Comparison of ENCODE assay signal across 18 cellular contexts in the genomic region with DNA sequence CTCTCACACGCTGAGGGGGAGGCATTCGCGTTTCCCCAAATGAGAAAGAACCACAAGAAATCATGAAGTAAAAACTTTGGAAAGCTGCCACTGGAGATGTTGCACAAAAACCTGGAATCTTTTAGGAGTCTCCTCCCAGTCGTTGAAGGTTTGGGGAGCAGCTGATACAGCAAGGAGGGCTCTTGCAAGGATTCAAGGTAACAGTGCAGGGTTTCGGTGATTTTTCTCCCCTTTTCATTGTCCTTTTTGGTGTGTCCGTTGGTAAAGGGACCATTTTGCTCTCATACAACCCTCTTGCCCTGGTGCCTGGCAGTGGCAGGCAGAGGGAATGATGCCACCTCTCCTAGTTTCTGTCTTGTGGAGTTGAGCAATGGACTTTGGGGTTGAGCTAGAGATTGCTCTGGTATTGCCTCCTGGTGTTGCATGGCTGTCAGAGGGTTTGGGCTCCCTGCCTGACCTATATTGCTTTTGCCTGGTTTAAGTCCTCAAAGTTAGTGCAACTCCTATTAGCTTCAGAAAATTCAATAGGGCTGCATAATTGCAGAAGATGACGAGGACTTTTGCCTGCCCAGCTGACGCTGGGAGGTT. TPM values are rescaled to one million over a fixed set of nuclear protein-coding genes. Genes with fewer than 3 reads are reported as not detected.
A peak's percentile ranks its signal among the peaks of the same experiment; 100 is the strongest.
DNase-seq lines count a peak whose midpoint lies in the region; ATAC-seq and TF ChIP-seq lines count a peak whose summit lies in the region.
"Had no signal": no experiment of that assay in that cellular context is flagged by ENCODE, and none has a peak within 500 bp of the region (broad histone marks: within the 10 kb centered on the region; RNA-seq: fewer than 3 reads in every experiment).

No MANE protein-coding gene starts in this region.

- DNase-seq in NCI-H748 (lab: John Stamatoyannopoulos, UW; ENCODE audit: unreplicated experiment) (peak; percentile 15), NCI-H748 treated with DMSO at 0.1 percent for 48 hours (lab: John Stamatoyannopoulos, UW) (no peak), mammary epithelial cell (no peak), lower lobe of right lung (no peak), substantia nigra (lab: John Stamatoyannopoulos, UW) (peak in 3 of 49 donors; percentile 3 to 46 (median 17)), NCI-H82 treated with DMSO at 0.1 percent for 48 hours (lab: John Stamatoyannopoulos, UW; ENCODE audit: unreplicated experiment) (no peak), NCI-H524 (lab: John Stamatoyannopoulos, UW) (no peak)
- DNase-seq: activated CD4-positive, alpha-beta T cell treated with anti-CD3 and anti-CD28 coated beads for 1 hour; DND-41; SW 1271; uterus had no signal

- H3K79me2 ChIP-seq in mammary epithelial cell (ENCODE audit: insufficient read depth, low read length), result no peaks in the 10 kb centered on the region

- in situ Hi-C loops in mammary epithelial cell (cut with MboI; ENCODE audit: low sequenced_read_pairs in 2 of 2), result loop anchor here in 1 of 2 donors (10.0 to 25.0 kb wide), 2 partner anchors 91 to 267 kb away; no protein-coding TSS in a partner anchor

- H3K4me3 ChIP-seq in mammary epithelial cell (replicated peaks in 1 of 3; ENCODE audit: insufficient read depth in 1 of 3, low read depth in 2 of 3, low read length in 3 of 3) (no peak overlapping the region), lower lobe of right lung (peak overlapping the region; percentile 37)

- H3K9me3 ChIP-seq in mammary epithelial cell (replicated peaks; ENCODE audit: insufficient read depth, low read length) (no peaks in the 10 kb centered on the region), lower lobe of right lung (no peaks in the 10 kb centered on the region)
- H3K9me3 ChIP-seq: uterus had no signal

- BruUV-seq in mammary epithelial cell (replicated peaks; lab: Mats Ljungman, UMichigan), result no TSS peak

- dilution Hi-C loops in mammary epithelial cell (cut with HindIII; ENCODE audit: low sequenced_read_pairs), result no loop called here

- intact Hi-C loops in mammary epithelial cell (cut with micrococcal nuclease), result no loop called here
- intact Hi-C loops in lower lobe of right lung (cut with DNase I), result no loop called here

- TF ChIP-seq CTCF in mammary epithelial cell (conservative IDR thresholded peaks at IDR 0.05 in 1 of 2, IDR thresholded peaks at IDR 0.05 in 1 of 2; ENCODE audit: extremely low read depth in 1 of 2, insufficient read depth in 1 of 2, low read depth in 1 of 2, low read length in 2 of 2) (no peak), lower lobe of right lung (IDR thresholded peaks at IDR 0.05) (no peak)

- H3K27ac ChIP-seq in mammary epithelial cell (ENCODE audit: insufficient read depth, low read depth, low read length) (no peak overlapping the region), lower lobe of right lung (no peak overlapping the region), substantia nigra (ENCODE audit: low read depth, low read length, poor library complexity, severe bottlenecking) (peak overlapping the region; percentile 32)
- H3K27ac ChIP-seq: skin epidermis, uterus had no signal

- CTCF ChIA-PET in mammary epithelial cell (lab: Charles Lee; ENCODE audit: low non-redundant PET), result no interaction called here

- H3K9ac ChIP-seq in mammary epithelial cell (ENCODE audit: insufficient read depth, low read length), result no peak overlapping the region

- H3K4me1 ChIP-seq in mammary epithelial cell (ENCODE audit: insufficient read depth, low read length) (peaks cover 9% of the 10 kb centered on the region), lower lobe of right lung (peaks cover 8% of the 10 kb centered on the region)
- H3K4me1 ChIP-seq: uterus had no signal

- no peaks in the 10 kb centered on the region for H4K20me1 ChIP-seq in mammary epithelial cell (ENCODE audit: insufficient read depth, low read length)

- H3K36me3 ChIP-seq in mammary epithelial cell (ENCODE audit: insufficient read depth, low read length) (no peaks in the 10 kb centered on the region), lower lobe of right lung (no peaks in the 10 kb centered on the region)
- H3K36me3 ChIP-seq: uterus had no signal

- H2AFZ ChIP-seq in mammary epithelial cell (ENCODE audit: low read depth, low read length), result no peak overlapping the region

- peak overlapping the region; percentile 90 for H3K4me2 ChIP-seq in mammary epithelial cell (ENCODE audit: insufficient read depth, low read depth, low read length)

- 24% methylated on average over 8 of the region's 8 CpGs for WGBS in mammary epithelial cell (ENCODE audit: low coverage, missing lambda C conversion rate)

- ATAC-seq in lower lobe of right lung (no peak), GM18868 (IDR thresholded peaks at IDR 0.05; ENCODE audit: unreplicated experiment) (no peak)

- peaks cover 20% of the 10 kb centered on the region for H3K27me3 ChIP-seq in mammary epithelial cell (ENCODE audit: insufficient read depth, low read length)
- peaks cover 33% of the 10 kb centered on the region for H3K27me3 ChIP-seq in lower lobe of right lung (ENCODE audit: low read depth)

RNA-seq across cellular contexts. Expression of a gene that starts 0.9 kb away (rescaled TPM):
- total RNA-seq in mammary epithelial cell (not detected), lower lobe of right lung (not detected)
- 0.07 TPM for polyA plus RNA-seq in mammary epithelial cell
- not detected for polyA minus RNA-seq in mammary epithelial cell
- total RNA-seq: endothelial cell of umbilical vein, H7 had no signal
- polyA plus RNA-seq: AG04450, endothelial cell of umbilical vein, IgD-negative memory B cell had no signal

RNA-seq across cellular contexts. Expression of a gene that starts 7.1 kb away (rescaled TPM):
- total RNA-seq in mammary epithelial cell (under 1 TPM; 0.14 to 0.33 TPM), lower lobe of right lung (0.41 TPM)
- 0.15 TPM for polyA plus RNA-seq in mammary epithelial cell
- polyA minus RNA-seq in mammary epithelial cell, result not detected
- total RNA-seq: activated T-helper 1 cell treated with anti-CD3 and anti-CD28 coated beads, Interleukin-12 subunit alpha, Interleukin-12 subunit beta, Interleukin-2, Interleukin-4 antibody, amounts not matched to agents 30 ng/mL and 10 ng/mL and 1 ng/mL, durations not matched to agents 14 hours and 24 hours and 36 hours; endothelial cell of umbilical vein had no signal
- polyA plus RNA-seq: IgD-negative memory B cell had no signal
